ENCODE assay signal across 8 cellular contexts in genomic region chr11:46846510-46846830, GRCh38. TPM values are rescaled to one million over a fixed set of nuclear protein-coding genes. Genes with fewer than 3 reads are reported as not detected.
A peak's percentile ranks its signal among the peaks of the same experiment; 100 is the strongest.
DNase-seq lines count a peak whose midpoint lies in the region; ATAC-seq, FAIRE-seq and TF ChIP-seq lines count a peak whose summit lies in the region.

No MANE protein-coding gene starts in this region.

- POLR2A ChIA-PET in MCF 10A (lab: Yijun Ruan, JAX) = interaction anchor here (0.6 to 4.9 kb wide), 15 partner anchors 9 to 402 kb away, joined by 3 to 74 read pairs (median 4); partner anchors contain the start of genes ACP2, ARHGAP1 and ZNF408
- POLR2A ChIA-PET in naive thymus-derived CD8-positive, alpha-beta T cell (lab: Charles Lee) = interaction anchor here (1.0 to 1.2 kb wide), 2 partner anchors 8 to 20 kb away, joined by 3 to 6 read pairs; no protein-coding TSS in a partner anchor

- H3K4me3 Mint-ChIP-seq in MCF 10A (ENCODE audit: unreplicated experiment) = peak overlapping the region; percentile 89
- H3K4me3 Mint-ChIP-seq in naive thymus-derived CD8-positive, alpha-beta T cell = peak overlapping the region; percentile 93 to 99 (median 98)

- CTCF ChIA-PET in MCF 10A (lab: Yijun Ruan, JAX) = interaction anchor here (0.6 kb wide), 1 partner anchor 19 kb away, joined by 3 read pairs; no protein-coding TSS in a partner anchor

- no peak for TF ChIP-seq CTCF in MCF 10A (IDR thresholded peaks at IDR 0.05; ENCODE audit: unreplicated experiment)

- peaks cover 10% of the 10 kb centered on the region for H3K36me3 Mint-ChIP-seq in MCF 10A (ENCODE audit: insufficient read depth, unreplicated experiment)
- H3K36me3 Mint-ChIP-seq in naive thymus-derived CD8-positive, alpha-beta T cell = no peaks in the 10 kb centered on the region

- DNase-seq in MCF 10A (ENCODE audit: unreplicated experiment) (no peak), 8988T (no peak), retina (no peak), RCC 7860 (ENCODE audit: low spot score) (no peak), COLO668 (lab: John Stamatoyannopoulos, UW; ENCODE audit: unreplicated experiment) (no peak)
- no peak for DNase-seq in naive thymus-derived CD8-positive, alpha-beta T cell

- FAIRE-seq in RCC 7860 (lab: Jason Lieb, UNC) = no peak

- ATAC-seq in GM18870 (IDR thresholded peaks at IDR 0.05; ENCODE audit: unreplicated experiment) (peak; percentile 6), HG03354 (IDR thresholded peaks at IDR 0.05; ENCODE audit: poor library complexity, severe bottlenecking, unreplicated experiment) (peak; percentile 4)
- no peak for ATAC-seq in naive thymus-derived CD8-positive, alpha-beta T cell

- intact Hi-C loops in MCF 10A (cut with micrococcal nuclease) = no loop called here

- no peaks in the 10 kb centered on the region for H3K9me3 Mint-ChIP-seq in MCF 10A (ENCODE audit: unreplicated experiment)
- peaks cover 0 to 2% (median 0%) of the 10 kb centered on the region in 9 donors for H3K9me3 Mint-ChIP-seq in naive thymus-derived CD8-positive, alpha-beta T cell

- peak overlapping the region; percentile 91 for H3K27ac Mint-ChIP-seq in MCF 10A (ENCODE audit: low read depth, unreplicated experiment)
- peak overlapping the region; percentile 68 to 97 (median 96) for H3K27ac Mint-ChIP-seq in naive thymus-derived CD8-positive, alpha-beta T cell

- H3K4me1 Mint-ChIP-seq in MCF 10A (ENCODE audit: insufficient read depth, unreplicated experiment) = peaks cover 17% of the 10 kb centered on the region
- H3K4me1 Mint-ChIP-seq in naive thymus-derived CD8-positive, alpha-beta T cell = peaks cover 19 to 42% (median 39%) of the 10 kb centered on the region in 4 donors

- BruUV-seq in MCF 10A (replicated peaks; lab: Mats Ljungman, UMichigan) = TSS peak; percentile 88

- no peaks in the 10 kb centered on the region for H3K27me3 Mint-ChIP-seq in MCF 10A (ENCODE audit: insufficient read depth, unreplicated experiment)
- H3K27me3 Mint-ChIP-seq in naive thymus-derived CD8-positive, alpha-beta T cell = no peaks in the 10 kb centered on the region

RNA-seq across cellular contexts. Expression of gene CKAP5, which starts 0.4 kb away (rescaled TPM):
- 170 and 193 TPM in 2 replicates for total RNA-seq in MCF 10A (2022)
- 10 to 100 TPM; 42.2 to 45.7 TPM for total RNA-seq in naive thymus-derived CD8-positive, alpha-beta T cell
- polyA plus RNA-seq in naive thymus-derived CD8-positive, alpha-beta T cell = 10 to 100 TPM; 10.7 to 17.2 (median 11.0) TPM

Comparison
In these comparisons a context has a peak if more than half of its experiments do, and no peak if none do; other contexts are left out.
1. ATAC-seq: peak in GM18870 (single experiment) and HG03354 (single experiment); none in naive thymus-derived CD8-positive, alpha-beta T cell (0 of 2).